ENCODE assay signal across 8 cellular contexts in the genomic region with DNA sequence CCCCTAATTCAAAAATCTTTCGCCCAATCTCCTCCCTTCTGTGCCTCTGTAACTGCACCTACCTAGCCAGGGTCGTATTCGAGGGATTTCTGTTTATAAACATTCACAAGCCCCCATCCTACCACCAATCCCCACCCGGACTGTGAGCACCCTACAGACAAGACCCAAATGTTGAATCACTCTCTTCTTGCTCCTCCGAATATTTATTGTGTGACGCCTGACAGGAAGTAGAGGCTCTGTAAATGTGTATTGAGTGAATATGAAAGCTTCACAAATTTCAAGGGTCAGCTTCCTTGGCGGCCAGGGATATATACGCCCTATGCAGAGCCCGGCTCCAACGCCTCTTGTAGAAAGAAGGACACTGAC. TPM values are rescaled to one million over a fixed set of nuclear protein-coding genes. Genes with fewer than 3 reads are reported as not detected.
A peak's percentile ranks its signal among the peaks of the same experiment; 100 is the strongest.
DNase-seq lines count a peak whose midpoint lies in the region; ATAC-seq and TF ChIP-seq lines count a peak whose summit lies in the region.

No MANE protein-coding gene starts in this region.

- H3K4me3 Mint-ChIP-seq in central memory CD8-positive, alpha-beta T cell: peak overlapping the region; percentile 83
- peak overlapping the region; percentile 84 to 96 (median 92) for H3K4me3 Mint-ChIP-seq in naive thymus-derived CD8-positive, alpha-beta T cell

- no peaks in the 10 kb centered on the region for H3K9me3 Mint-ChIP-seq in central memory CD8-positive, alpha-beta T cell
- H3K9me3 Mint-ChIP-seq in naive thymus-derived CD8-positive, alpha-beta T cell: no peaks in the 10 kb centered on the region

- H3K27ac Mint-ChIP-seq in central memory CD8-positive, alpha-beta T cell (ENCODE audit: low read depth): peak overlapping the region; percentile 65
- peak overlapping the region; percentile 77 to 95 (median 93) for H3K27ac Mint-ChIP-seq in naive thymus-derived CD8-positive, alpha-beta T cell

- peaks cover 2% of the 10 kb centered on the region for H3K36me3 Mint-ChIP-seq in central memory CD8-positive, alpha-beta T cell (ENCODE audit: insufficient read depth)
- peaks cover 0 to 7% (median 0%) of the 10 kb centered on the region in 3 donors for H3K36me3 Mint-ChIP-seq in naive thymus-derived CD8-positive, alpha-beta T cell

- peaks cover 9% of the 10 kb centered on the region for H3K4me1 Mint-ChIP-seq in central memory CD8-positive, alpha-beta T cell
- H3K4me1 Mint-ChIP-seq in naive thymus-derived CD8-positive, alpha-beta T cell: peaks cover 16 to 28% (median 21%) of the 10 kb centered on the region in 4 donors

- peak overlapping the region; percentile 87 for H3K4me3 ChIP-seq in HL-60 (replicated peaks; ENCODE audit: insufficient read depth, low read length)

- no peak for TF ChIP-seq CTCF in HL-60 (IDR thresholded peaks at IDR 0.05; ENCODE audit: insufficient read depth, low read length)

- no peaks in the 10 kb centered on the region for H3K27me3 ChIP-seq in HL-60 (ENCODE audit: insufficient read depth, poor library complexity, severe bottlenecking)

- DNase-seq in HL-60 (ENCODE audit: low read depth in 1 of 2, low spot score in 1 of 2): no peak
- no peak for DNase-seq in central memory CD8-positive, alpha-beta T cell (ENCODE audit: low spot score in 2 of 2)
- no peak for DNase-seq in naive thymus-derived CD8-positive, alpha-beta T cell
- no peak for DNase-seq in stimulated activated CD4-positive, alpha-beta T cell treated with anti-CD3 and anti-CD28 coated beads, Interleukin-4, amount 100 ng/mL, for 4 hours
- DNase-seq in NCI-H2107 treated with DMSO at 0.1 percent for 48 hours (lab: John Stamatoyannopoulos, UW; ENCODE audit: unreplicated experiment): no peak

- peak overlapping the region; percentile 65 for H3K27ac ChIP-seq in HL-60 (replicated peaks)

- ATAC-seq in GM18511 (IDR thresholded peaks at IDR 0.05; ENCODE audit: unreplicated experiment): peak; percentile 0
- ATAC-seq in central memory CD8-positive, alpha-beta T cell (replicated peaks; ENCODE audit: extremely low read depth, poor library complexity, severe bottlenecking): peak; percentile 4
- ATAC-seq in naive thymus-derived CD8-positive, alpha-beta T cell: no peak
- ATAC-seq in GM18858 (IDR thresholded peaks at IDR 0.05; ENCODE audit: unreplicated experiment): no peak
- ATAC-seq in HG03469 (IDR thresholded peaks at IDR 0.05; ENCODE audit: unreplicated experiment): no peak

- POLR2A ChIA-PET in naive thymus-derived CD8-positive, alpha-beta T cell (lab: Charles Lee): interaction anchor here (0.8 kb wide), 1 partner anchor 22 kb away, joined by 3 read pairs; no protein-coding TSS in a partner anchor

- H3K27me3 Mint-ChIP-seq in central memory CD8-positive, alpha-beta T cell: peaks cover 10% of the 10 kb centered on the region
- H3K27me3 Mint-ChIP-seq in naive thymus-derived CD8-positive, alpha-beta T cell: peaks cover 0 to 11% (median 6%) of the 10 kb centered on the region in 5 donors

RNA-seq across cellular contexts. Expression of a gene that starts 1.6 kb away (rescaled TPM):
- total RNA-seq in naive thymus-derived CD8-positive, alpha-beta T cell: 10 to 100 TPM; 77.7 to 79.0 TPM
- polyA plus RNA-seq in naive thymus-derived CD8-positive, alpha-beta T cell: 10 to 100 TPM; 19.1 to 30.9 (median 26.6) TPM

Comparison
In these comparisons a context has a peak if more than half of its experiments do, and no peak if none do; other contexts are left out.
1. ATAC-seq: peak in GM18511 (single experiment) and central memory CD8-positive, alpha-beta T cell (single experiment); none in naive thymus-derived CD8-positive, alpha-beta T cell (0 of 2), GM18858 (single experiment) and HG03469 (single experiment).